In genomic region chr4:141003193-141003592, GRCh38 we compare ENCODE assay signal across 16 cellular contexts.
A peak's percentile ranks its signal among the peaks of the same experiment; 100 is the strongest.
DNase-seq lines count a peak whose midpoint lies in the region; ATAC-seq and TF ChIP-seq lines count a peak whose summit lies in the region.
"Had no signal": no experiment of that assay in that cellular context is flagged by ENCODE, and none has a peak within 500 bp of the region (broad histone marks: within the 10 kb centered on the region; RNA-seq: fewer than 3 reads in every experiment).

No MANE protein-coding gene starts in this region.

- H3K27me3 ChIP-seq in cardiac muscle cell (no peaks in the 10 kb centered on the region), osteoblast (ENCODE audit: insufficient read depth, low read length) (no peaks in the 10 kb centered on the region), subcutaneous abdominal adipose tissue (ENCODE audit: control insufficient read depth in 5 of 5, insufficient read depth in 4 of 5, low read length in 5 of 5) (no peaks in the 10 kb centered on the region), breast epithelium (no peaks in the 10 kb centered on the region)

- H3K9me3 ChIP-seq in cardiac muscle cell (ENCODE audit: low read depth) (no peaks in the 10 kb centered on the region), osteoblast (ENCODE audit: low read depth, low read length) (no peaks in the 10 kb centered on the region), subcutaneous abdominal adipose tissue (ENCODE audit: control insufficient read depth in 5 of 5, low read length in 5 of 5) (no peaks in the 10 kb centered on the region), breast epithelium (no peaks in the 10 kb centered on the region)

- TF ChIP-seq CTCF in cardiac muscle cell (IDR thresholded peaks at IDR 0.05; ENCODE audit: low read depth, low read length), result no peak
- no peak for TF ChIP-seq CTCF in osteoblast (IDR thresholded peaks at IDR 0.05; ENCODE audit: extremely low read depth, low read depth, low read length)
- no peak for TF ChIP-seq CTCF in breast epithelium (IDR thresholded peaks at IDR 0.05)

- H2AFZ ChIP-seq in osteoblast (ENCODE audit: low read length), result no peak overlapping the region

- H3K4me1 ChIP-seq in cardiac muscle cell (ENCODE audit: low read depth) (peaks cover 34% of the 10 kb centered on the region), osteoblast (ENCODE audit: insufficient read depth, low read length) (peaks cover 15% of the 10 kb centered on the region), subcutaneous abdominal adipose tissue (ENCODE audit: control insufficient read depth in 5 of 5, insufficient read depth in 5 of 5, low read length in 5 of 5) (peaks cover 0 to 26% (median 8%) of the 10 kb centered on the region in 5 donors), breast epithelium (no peaks in the 10 kb centered on the region)

- H4K20me1 ChIP-seq in osteoblast (ENCODE audit: insufficient read depth, low read length), result no peaks in the 10 kb centered on the region

- intact Hi-C loops in Right ventricle myocardium superior (cut with DNase I), result no loop called here
- intact Hi-C loops in left ventricle myocardium superior (cut with micrococcal nuclease), result loop anchor here (10.0 kb wide), 1 partner anchor 122 kb away; no protein-coding TSS in a partner anchor
- intact Hi-C loops in breast epithelium (cut with DNase I; ENCODE audit: low total_unique reads), result no loop called here

- H3K9ac ChIP-seq in subcutaneous abdominal adipose tissue (ENCODE audit: low read length in 5 of 5), result peak overlapping the region in 1 of 5 donors; percentile 35

- no peak for ATAC-seq in Right ventricle myocardium superior (ENCODE audit: poor library complexity)
- ATAC-seq in left ventricle myocardium superior, result peak; percentile 15
- ATAC-seq: K562 had no signal

- no peak overlapping the region for H3K4me2 ChIP-seq in osteoblast (ENCODE audit: insufficient read depth, low read length)

- DNase-seq in cardiac muscle cell (ENCODE audit: low read depth in 1 of 2, low spot score in 1 of 2), result no peak
- DNase-seq in Right ventricle myocardium superior, result no peak
- no peak for DNase-seq in left ventricle myocardium superior
- DNase-seq in osteoblast (ENCODE audit: insufficient read length, low spot score, missing footprints), result no peak
- DNase-seq in DMS79 treated with DMSO at 0.1 percent for 48 hours (lab: John Stamatoyannopoulos, UW), result no peak
- no peak for DNase-seq in medulla oblongata (ENCODE audit: extremely low spot score)
- no peak for DNase-seq in breast epithelium (ENCODE audit: low spot score in 2 of 2)
- DNase-seq: AML-193, NCI-H1105, NCI-H2081 treated with DMSO at 0.1 percent for 48 hours, NCI-H510A, NCI-H774 had no signal

- no peak overlapping the region for H3K4me3 ChIP-seq in cardiac muscle cell
- H3K4me3 ChIP-seq in osteoblast (ENCODE audit: insufficient read depth, low read length), result no peak overlapping the region
- no peak overlapping the region for H3K4me3 ChIP-seq in subcutaneous abdominal adipose tissue (ENCODE audit: low read depth in 1 of 5, low read length in 5 of 5)
- H3K4me3 ChIP-seq in breast epithelium, result no peak overlapping the region
- H3K4me3 ChIP-seq: K562 had no signal

- H3K36me3 ChIP-seq in cardiac muscle cell (no peaks in the 10 kb centered on the region), osteoblast (ENCODE audit: insufficient read depth, low read length) (no peaks in the 10 kb centered on the region), subcutaneous abdominal adipose tissue (ENCODE audit: control insufficient read depth in 5 of 5, insufficient read depth in 5 of 5, low read length in 5 of 5) (peaks cover 0 to under 1% (median 0%) of the 10 kb centered on the region in 5 donors), breast epithelium (no peaks in the 10 kb centered on the region)

- H3K27ac ChIP-seq in cardiac muscle cell (peak overlapping the region; percentile 78), osteoblast (ENCODE audit: low read depth, low read length) (peak overlapping the region; percentile 9), subcutaneous abdominal adipose tissue (ENCODE audit: low read depth, low read length) (peak overlapping the region; percentile 61), breast epithelium (no peak overlapping the region)
- H3K27ac ChIP-seq: 22Rv1, C4-2B had no signal

- no peak for TF ChIP-seq POLR2A in breast epithelium (IDR thresholded peaks at IDR 0.05)

- no peaks in the 10 kb centered on the region for H3K79me2 ChIP-seq in osteoblast (ENCODE audit: insufficient read depth, low read length)

Comparison
In these comparisons a context has a peak if more than half of its experiments do, and no peak if none do; other contexts are left out.
1. H3K27ac ChIP-seq: peak in cardiac muscle cell (single experiment), osteoblast (single experiment) and subcutaneous abdominal adipose tissue (single experiment); none in breast epithelium (0 of 2).